8 cellular contexts compared by ENCODE assay signal in the genomic region with DNA sequence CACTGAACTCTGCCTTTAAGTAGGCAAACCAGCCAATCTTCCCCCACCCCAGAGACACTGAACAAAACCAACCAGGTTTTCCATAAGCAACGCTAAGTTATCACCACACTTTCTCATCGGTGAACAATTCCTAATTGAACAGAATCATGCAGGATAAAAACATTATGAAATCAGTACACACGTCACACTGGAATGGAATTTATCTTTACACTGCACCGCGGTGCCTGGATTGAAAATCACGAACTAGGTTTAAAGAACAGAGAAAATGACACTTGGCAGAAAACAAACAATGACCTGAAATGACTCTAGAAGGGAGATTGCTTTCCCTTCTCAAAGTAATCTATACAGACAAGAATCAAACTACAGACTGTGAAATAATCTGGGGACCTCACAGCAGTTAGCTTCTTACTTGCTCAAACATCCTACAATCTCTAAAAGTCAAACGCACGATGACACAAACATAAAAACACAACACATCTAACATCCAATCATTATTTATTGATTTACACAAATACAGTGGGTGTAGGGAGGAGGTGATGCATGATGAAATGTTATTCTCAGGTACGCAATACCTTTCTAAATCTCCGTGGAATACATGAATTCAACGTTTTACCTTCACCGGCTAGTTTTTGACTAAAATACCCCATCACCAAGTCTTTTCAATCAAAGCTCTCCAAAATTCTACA. TPM values are rescaled to one million over a fixed set of nuclear protein-coding genes. Genes with fewer than 3 reads are reported as not detected.
A peak's percentile ranks its signal among the peaks of the same experiment; 100 is the strongest.
DNase-seq lines count a peak whose midpoint lies in the region; ATAC-seq and TF ChIP-seq lines count a peak whose summit lies in the region.

No MANE protein-coding gene starts in this region.

- no peak for TF ChIP-seq CTCF in spleen (IDR thresholded peaks at IDR 0.05 in 8 of 11, conservative IDR thresholded peaks at IDR 0.05 in 3 of 11)

- peaks cover 10 to 56% (median 28%) of the 10 kb centered on the region in 6 donors for H3K4me1 ChIP-seq in spleen

- CTCF ChIA-PET in activated CD4-positive, alpha-beta T cell treated with anti-CD3 and anti-CD28 coated beads for 36 hours (lab: Charles Lee) = interaction anchor here (0.9 to 4.0 kb wide), 2 partner anchors 20 to 478 kb away, joined by 3 to 14 read pairs; no protein-coding TSS in a partner anchor

- H3K27ac Mint-ChIP-seq in activated CD4-positive, alpha-beta T cell treated with anti-CD3 and anti-CD28 coated beads for 36 hours = peak overlapping the region; percentile 87
- H3K27ac Mint-ChIP-seq in activated T-helper 1 cell treated with anti-CD3 and anti-CD28 coated beads, Interleukin-12 subunit alpha, Interleukin-12 subunit beta, Interleukin-2, Interleukin-4 antibody, amounts not matched to agents 30 ng/mL and 10 ng/mL and 1 ng/mL, durations not matched to agents 14 hours and 24 hours and 36 hours = peak overlapping the region; percentile 87

- no peaks in the 10 kb centered on the region for H3K27me3 Mint-ChIP-seq in activated CD4-positive, alpha-beta T cell treated with anti-CD3 and anti-CD28 coated beads for 36 hours
- H3K27me3 Mint-ChIP-seq in activated T-helper 1 cell treated with anti-CD3 and anti-CD28 coated beads, Interleukin-12 subunit alpha, Interleukin-12 subunit beta, Interleukin-2, Interleukin-4 antibody, amounts not matched to agents 30 ng/mL and 10 ng/mL and 1 ng/mL, durations not matched to agents 14 hours and 24 hours and 36 hours (ENCODE audit: insufficient read depth) = no peaks in the 10 kb centered on the region

- DNase-seq in activated CD4-positive, alpha-beta T cell treated with anti-CD3 and anti-CD28 coated beads for 36 hours = no peak
- DNase-seq in activated CD4-positive, alpha-beta T cell treated with anti-CD3 and anti-CD28 coated beads, Interleukin-2, amount 50 U/mL, for 4 hours = no peak
- DNase-seq in activated T-helper 1 cell treated with anti-CD3 and anti-CD28 coated beads, Interleukin-12 subunit alpha, Interleukin-12 subunit beta, Interleukin-2, Interleukin-4 antibody, amounts not matched to agents 30 ng/mL and 10 ng/mL and 1 ng/mL, durations not matched to agents 14 hours and 24 hours and 36 hours (ENCODE audit: low spot score) = no peak
- DNase-seq in spleen (no peak), NAMALWA (ENCODE audit: low spot score) (no peak), amniotic stem cell (lab: John Stamatoyannopoulos, UW) (no peak)

- no peaks in the 10 kb centered on the region for H3K9me3 ChIP-seq in spleen

- POLR2A ChIA-PET in activated CD4-positive, alpha-beta T cell treated with anti-CD3 and anti-CD28 coated beads for 36 hours (lab: Charles Lee) = interaction anchor here (0.6 to 1.0 kb wide), 3 partner anchors 13 to 390 kb away, joined by 3 read pairs; no protein-coding TSS in a partner anchor

- no peaks in the 10 kb centered on the region for H3K9me3 Mint-ChIP-seq in activated CD4-positive, alpha-beta T cell treated with anti-CD3 and anti-CD28 coated beads for 36 hours (ENCODE audit: low read depth)
- H3K9me3 Mint-ChIP-seq in activated T-helper 1 cell treated with anti-CD3 and anti-CD28 coated beads, Interleukin-12 subunit alpha, Interleukin-12 subunit beta, Interleukin-2, Interleukin-4 antibody, amounts not matched to agents 30 ng/mL and 10 ng/mL and 1 ng/mL, durations not matched to agents 14 hours and 24 hours and 36 hours = no peaks in the 10 kb centered on the region

- no peak for ATAC-seq in activated CD4-positive, alpha-beta T cell treated with anti-CD3 and anti-CD28 coated beads for 36 hours
- ATAC-seq in HG03442 (IDR thresholded peaks at IDR 0.05; ENCODE audit: unreplicated experiment) = no peak

- no peaks in the 10 kb centered on the region for H3K27me3 ChIP-seq in spleen (replicated peaks in 1 of 7)

- H3K4me3 ChIP-seq in iPS-11a (ENCODE audit: low read depth, low read length) (peak overlapping the region; percentile 83), spleen (peak overlapping the region; percentile 55 to 95 (median 76))

- intact Hi-C loops in activated CD4-positive, alpha-beta T cell treated with anti-CD3 and anti-CD28 coated beads for 36 hours (cut with DNase I, micrococcal nuclease) = loop anchor here (1.0 to 10.0 kb wide), 7 partner anchors 152 to 853 kb away; a partner anchor contains a TSS
- intact Hi-C loops in activated T-helper 1 cell treated with anti-CD3 and anti-CD28 coated beads, Interleukin-12 subunit alpha, Interleukin-12 subunit beta, Interleukin-2, Interleukin-4 antibody, amounts not matched to agents 30 ng/mL and 10 ng/mL and 1 ng/mL, durations not matched to agents 14 hours and 24 hours and 36 hours (cut with micrococcal nuclease) = loop anchor here (2.0 to 5.0 kb wide), 3 partner anchors 118 to 242 kb away; a partner anchor contains a TSS
- intact Hi-C loops in spleen (cut with DNase I; ENCODE audit: low total_unique reads) = loop anchor here (10.0 kb wide), 1 partner anchor 390 kb away; a partner anchor contains a TSS

- H3K4me3 Mint-ChIP-seq in activated CD4-positive, alpha-beta T cell treated with anti-CD3 and anti-CD28 coated beads for 36 hours = peak overlapping the region; percentile 81
- H3K4me3 Mint-ChIP-seq in activated T-helper 1 cell treated with anti-CD3 and anti-CD28 coated beads, Interleukin-12 subunit alpha, Interleukin-12 subunit beta, Interleukin-2, Interleukin-4 antibody, amounts not matched to agents 30 ng/mL and 10 ng/mL and 1 ng/mL, durations not matched to agents 14 hours and 24 hours and 36 hours = peak overlapping the region; percentile 87

- peaks cover 0 to 23% (median 5%) of the 10 kb centered on the region in 6 donors for H3K36me3 ChIP-seq in spleen

- H3K4me1 Mint-ChIP-seq in activated CD4-positive, alpha-beta T cell treated with anti-CD3 and anti-CD28 coated beads for 36 hours = peaks cover 32% of the 10 kb centered on the region
- peaks cover 34% of the 10 kb centered on the region for H3K4me1 Mint-ChIP-seq in activated T-helper 1 cell treated with anti-CD3 and anti-CD28 coated beads, Interleukin-12 subunit alpha, Interleukin-12 subunit beta, Interleukin-2, Interleukin-4 antibody, amounts not matched to agents 30 ng/mL and 10 ng/mL and 1 ng/mL, durations not matched to agents 14 hours and 24 hours and 36 hours (ENCODE audit: low read depth)

- TF ChIP-seq POLR2A in spleen (IDR thresholded peaks at IDR 0.05) = no peak

- peak overlapping the region; percentile 87 to 98 (median 94) for H3K27ac ChIP-seq in spleen

- H3K36me3 Mint-ChIP-seq in activated CD4-positive, alpha-beta T cell treated with anti-CD3 and anti-CD28 coated beads for 36 hours (ENCODE audit: low read depth) = peaks cover 35% of the 10 kb centered on the region
- H3K36me3 Mint-ChIP-seq in activated T-helper 1 cell treated with anti-CD3 and anti-CD28 coated beads, Interleukin-12 subunit alpha, Interleukin-12 subunit beta, Interleukin-2, Interleukin-4 antibody, amounts not matched to agents 30 ng/mL and 10 ng/mL and 1 ng/mL, durations not matched to agents 14 hours and 24 hours and 36 hours (ENCODE audit: low read depth) = peaks cover 21% of the 10 kb centered on the region

- WGBS in spleen, 5 donors = 32 to 49% (median 41%) methylated on average over 12 of the region's 12 CpGs

RNA-seq across cellular contexts. Expression of a gene that starts 1.9 kb away (rescaled TPM):
- total RNA-seq in activated CD4-positive, alpha-beta T cell treated with anti-CD3 and anti-CD28 coated beads for 36 hours = 10 to 100 TPM; 47.0 to 55.0 TPM
- total RNA-seq in activated T-helper 1 cell treated with anti-CD3 and anti-CD28 coated beads, Interleukin-12 subunit alpha, Interleukin-12 subunit beta, Interleukin-2, Interleukin-4 antibody, amounts not matched to agents 30 ng/mL and 10 ng/mL and 1 ng/mL, durations not matched to agents 14 hours and 24 hours and 36 hours = 67.5 and 69.3 TPM in 2 replicates
- total RNA-seq in spleen = 10 to 100 TPM; 62.7 to 97.3 (median 75.0) TPM
- polyA plus RNA-seq in spleen = 10 to 100 TPM; 14.3 to 18.0 (median 16.7) TPM
